Comparison of ENCODE assay signal across 20 cellular contexts in genomic region chr13:94308808-94309207, GRCh38.
"Had no signal": no experiment of that assay in that cellular context is flagged by ENCODE, and none has a peak within 500 bp of the region (broad histone marks: within the 10 kb centered on the region; RNA-seq: fewer than 3 reads in every experiment).

No MANE protein-coding gene starts in this region.

- H3K4me1 Mint-ChIP-seq: memory B cell had no signal

- H3K4me3 ChIP-seq: gastroesophageal sphincter, right atrium auricular region had no signal

- H3K9me3 Mint-ChIP-seq: activated CD4-positive, alpha-beta T cell treated with anti-CD3 and anti-CD28 coated beads, Interleukin-2, amount 10 ng/mL, durations not matched to agents 7 days and 5 days; activated naive CD4-positive, alpha-beta T cell treated with anti-CD3 and anti-CD28 coated beads, Interleukin-2, amount 50 U/mL, for 72 hours; activated T-cell treated with anti-CD3 and anti-CD28 coated beads, Interleukin-2, amount 50 U/mL, for 72 hours; memory B cell; nephron; type B pancreatic cell had no signal

- H3K4me1 ChIP-seq: gastroesophageal sphincter had no signal

- H3K27me3 Mint-ChIP-seq: memory B cell, progenitor cell of endocrine pancreas had no signal

- H3K36me3 ChIP-seq: gastroesophageal sphincter, right atrium auricular region had no signal

- H3K27ac Mint-ChIP-seq: activated CD4-positive, alpha-beta T cell treated with anti-CD3 and anti-CD28 coated beads, Interleukin-2, amount 10 ng/mL, durations not matched to agents 7 days and 5 days; activated naive CD4-positive, alpha-beta T cell treated with anti-CD3 and anti-CD28 coated beads, Interleukin-2, amount 50 U/mL, for 72 hours; activated T-cell treated with anti-CD3 and anti-CD28 coated beads, Interleukin-2, amount 50 U/mL, for 72 hours; memory B cell; progenitor cell of endocrine pancreas; type B pancreatic cell had no signal

- DNase-seq: activated CD4-positive, alpha-beta T cell treated with anti-CD3 and anti-CD28 coated beads, Interleukin-2, amount 10 ng/mL, durations not matched to agents 7 days and 5 days; activated CD8-positive, alpha-beta memory T cell treated with anti-CD3 and anti-CD28 coated beads, Interleukin-2, amount 50 U/mL, for 48 hours; activated gamma-delta T cell; activated T-cell treated with anti-CD3 and anti-CD28 coated beads, Interleukin-2, amount 50 U/mL, for 72 hours; cortex of kidney; effector CD8-positive, alpha-beta T cell; occipital lobe; small intestine; stimulated activated CD4-positive, alpha-beta T cell treated with anti-CD3 and anti-CD28 coated beads, Interleukin-4, amount 100 ng/mL, for 4 hours; stimulated activated CD8-positive, alpha-beta memory T cell treated with anti-CD3 and anti-CD28 coated beads, Interleukin-4, amount 100 ng/mL, for 48 hours; stimulated activated naive CD4-positive, alpha-beta T cell treated with Interleukin-2 at 50 U/mL for 16 hours; substantia nigra; T-helper 9 cell had no signal

- H3K4me3 Mint-ChIP-seq: activated CD4-positive, alpha-beta T cell treated with anti-CD3 and anti-CD28 coated beads, Interleukin-2, amount 10 ng/mL, durations not matched to agents 7 days and 5 days; activated T-cell treated with anti-CD3 and anti-CD28 coated beads, Interleukin-2, amount 50 U/mL, for 72 hours; memory B cell; nephron; type B pancreatic cell had no signal

- ATAC-seq: activated naive CD4-positive, alpha-beta T cell treated with anti-CD3 and anti-CD28 coated beads, Interleukin-2, amount 50 U/mL, for 72 hours; activated T-cell treated with anti-CD3 and anti-CD28 coated beads, Interleukin-2, amount 50 U/mL, for 72 hours; gastroesophageal sphincter had no signal

- H3K36me3 Mint-ChIP-seq: memory B cell, type B pancreatic cell had no signal

- H3K9me3 ChIP-seq: gastroesophageal sphincter, right atrium auricular region had no signal

- H3K27me3 ChIP-seq: gastroesophageal sphincter, right atrium auricular region had no signal
